Comparison of ENCODE assay signal across 8 cellular contexts in the genomic region with DNA sequence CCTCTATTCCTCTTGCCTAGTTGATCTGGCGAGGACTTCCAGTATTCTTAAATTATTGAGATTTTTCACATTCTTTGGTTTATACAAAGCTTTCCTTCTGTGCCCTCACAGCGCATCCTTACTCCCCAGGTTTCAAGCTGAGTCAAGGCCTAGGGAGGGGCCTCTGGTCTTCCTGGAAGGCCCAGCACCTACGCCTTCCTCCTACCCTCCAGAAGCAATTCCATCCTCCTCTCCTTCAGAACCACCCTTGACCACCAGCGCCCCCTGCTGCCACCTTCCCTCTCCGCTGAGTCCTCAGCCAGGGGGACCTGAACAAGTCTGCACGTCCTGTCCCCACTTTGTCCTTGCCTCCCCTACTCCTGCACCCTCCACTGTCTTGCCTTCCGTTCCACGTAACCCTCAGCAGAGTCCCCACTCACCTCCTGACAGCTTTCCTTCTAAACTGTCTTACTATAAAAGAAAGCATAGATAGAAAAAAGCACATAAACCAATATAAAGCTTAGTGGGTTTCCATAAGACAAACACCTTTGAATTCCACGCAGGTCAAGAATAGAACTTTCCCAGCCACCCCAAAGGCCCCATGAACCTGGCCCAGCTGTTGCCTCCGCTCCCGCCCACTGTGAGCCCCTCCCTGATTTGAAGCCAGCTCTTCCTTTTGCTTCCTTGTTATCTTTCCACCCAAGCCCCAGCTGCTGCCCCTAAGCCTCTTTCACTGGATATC.
A peak's percentile ranks its signal among the peaks of the same experiment; 100 is the strongest.
DNase-seq lines count a peak whose midpoint lies in the region; ATAC-seq and TF ChIP-seq lines count a peak whose summit lies in the region.

No MANE protein-coding gene starts in this region.

- ATAC-seq in GM18868 (IDR thresholded peaks at IDR 0.05; ENCODE audit: unreplicated experiment) (peak; percentile 60), upper lobe of right lung (peak; percentile 89), HG03159 (IDR thresholded peaks at IDR 0.05; ENCODE audit: unreplicated experiment) (no peak)

- no peak overlapping the region for H3K27ac ChIP-seq in AG04450 (ENCODE audit: low read depth, low read length)
- H3K27ac ChIP-seq in upper lobe of right lung, result no peak overlapping the region

- POLR2A ChIA-PET in AG04450 (lab: Yijun Ruan, JAX), result no interaction called here

- intact Hi-C loops in upper lobe of right lung (cut with DNase I), result loop anchor here (10.0 kb wide), 1 partner anchor 328 kb away; no protein-coding TSS in a partner anchor

- H3K4me3 ChIP-seq in AG04450 (ENCODE audit: low read depth, low read length), result no peak overlapping the region
- no peak overlapping the region for H3K4me3 ChIP-seq in fibroblast of the aortic adventitia (ENCODE audit: low read depth, low read length)
- H3K4me3 ChIP-seq in upper lobe of right lung, result no peak overlapping the region

- TF ChIP-seq CTCF in AG04450 (IDR thresholded peaks at IDR 0.05; ENCODE audit: low read depth, low read length) (peak; percentile 75), fibroblast of the aortic adventitia (IDR thresholded peaks at IDR 0.05; ENCODE audit: insufficient read depth, low read length) (peak; percentile 86), upper lobe of right lung (IDR thresholded peaks at IDR 0.05) (peak; percentile 68)

- peaks cover 11% of the 10 kb centered on the region for H3K4me1 ChIP-seq in upper lobe of right lung

- H3K9me3 ChIP-seq in AG04450 (ENCODE audit: control insufficient read depth, insufficient read depth, low read length), result peaks cover 8% of the 10 kb centered on the region
- no peaks in the 10 kb centered on the region for H3K9me3 ChIP-seq in upper lobe of right lung

- CTCF ChIA-PET in AG04450 (lab: Charles Lee), result interaction anchor here (0.6 to 2.2 kb wide), 15 partner anchors 14 to 1756 kb away, joined by 3 to 22 read pairs (median 4); no protein-coding TSS in a partner anchor

- peaks cover 42% of the 10 kb centered on the region for H3K36me3 ChIP-seq in upper lobe of right lung

- DNase-seq in AG04450 (ENCODE audit: low read depth, low spot score) (no peak), NCI-H226 (peak; percentile 97), activated T-cell treated with anti-CD3 and anti-CD28 coated beads for 1 hour (ENCODE audit: low read depth) (peak; percentile 35), fibroblast of the aortic adventitia (ENCODE audit: low read depth) (peak; percentile 74), non-pigmented ciliary epithelial cell (ENCODE audit: low read depth) (peak; percentile 72), upper lobe of right lung (peak; percentile 91)

- H3K27me3 ChIP-seq in AG04450 (ENCODE audit: control insufficient read depth, insufficient read depth, low read length) (no peaks in the 10 kb centered on the region), upper lobe of right lung (no peaks in the 10 kb centered on the region)
